In the genomic region with DNA sequence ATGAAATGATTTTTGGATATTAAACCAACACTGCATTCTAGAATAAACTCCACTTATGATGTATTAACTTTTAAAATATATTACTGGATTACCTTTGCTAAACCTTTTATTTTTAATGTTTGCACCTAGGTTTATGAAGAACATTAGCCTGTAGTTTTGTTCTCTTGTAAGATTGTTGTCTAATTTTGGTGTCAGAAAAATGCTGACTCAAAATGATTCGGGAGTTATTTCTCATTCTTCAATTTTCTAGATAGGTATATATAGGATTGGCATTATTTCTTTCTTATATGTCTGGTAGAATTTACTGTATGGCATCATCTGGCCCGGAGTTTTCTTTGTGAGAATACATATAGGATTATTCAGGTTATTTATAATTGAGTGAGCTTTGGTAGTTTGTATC, we compare ENCODE assay signal across 1 cellular context.
TF ChIP-seq lines count a peak whose summit lies in the region.

No MANE protein-coding gene starts in this region.

TF ChIP-seq in GM12878, 131 proteins besides CTCF, POLR2A, EP300 and RAD21:
- TF ChIP-seq SREBF1 (IDR thresholded peaks at IDR 0.05; ENCODE audit: low read length) = no peak
- TF ChIP-seq ZZZ3 (IDR thresholded peaks at IDR 0.05; ENCODE audit: control insufficient read depth, insufficient read length, low read depth) = no peak
- no peak for TF ChIP-seq KAT2A (conservative IDR thresholded peaks at IDR 0.05; ENCODE audit: control insufficient read depth, low read depth, low read length)
- no peak for TF ChIP-seq NFYA (IDR thresholded peaks at IDR 0.05; ENCODE audit: borderline replicate concordance, low read depth, low read length)
- no peak for TF ChIP-seq RB1 (IDR thresholded peaks at IDR 0.05; ENCODE audit: borderline replicate concordance)
- TF ChIP-seq SPI1 (IDR thresholded peaks at IDR 0.05; ENCODE audit: borderline replicate concordance, insufficient read depth, low read depth, low read length) = no peak
- no peak for TF ChIP-seq ZNF24 (IDR thresholded peaks at IDR 0.05)
- TF ChIP-seq SMAD1 (IDR thresholded peaks at IDR 0.05; ENCODE audit: low read depth, partially characterized antibody) = no peak
- no peak for TF ChIP-seq FOXM1 (IDR thresholded peaks at IDR 0.05; ENCODE audit: low read depth, low read length)
- TF ChIP-seq BACH1 (IDR thresholded peaks at IDR 0.05; ENCODE audit: borderline replicate concordance) = no peak
- TF ChIP-seq MTA3 (IDR thresholded peaks at IDR 0.05; ENCODE audit: borderline replicate concordance, low read length) = no peak
- no peak for TF ChIP-seq BHLHE40 (IDR thresholded peaks at IDR 0.05; ENCODE audit: borderline replicate concordance in 1 of 2, low read depth in 2 of 2, low read length in 1 of 2)
- no peak for TF ChIP-seq ZNF217 (IDR thresholded peaks at IDR 0.05)
